ENCODE assay signal across 14 cellular contexts in genomic region chr1:203677771-203678170, GRCh38. TPM values are rescaled to one million over a fixed set of nuclear protein-coding genes. Genes with fewer than 3 reads are reported as not detected.
DNase-seq lines count a peak whose midpoint lies in the region; ATAC-seq and TF ChIP-seq lines count a peak whose summit lies in the region.
"Had no signal": no experiment of that assay in that cellular context is flagged by ENCODE, and none has a peak within 500 bp of the region (broad histone marks: within the 10 kb centered on the region; RNA-seq: fewer than 3 reads in every experiment).

No MANE protein-coding gene starts in this region.

- ATAC-seq in foreskin keratinocyte, result no peak

- H4K20me1 ChIP-seq in Loucy (ENCODE audit: insufficient read depth, low read length, poor library complexity, severe bottlenecking) (peaks cover 15% of the 10 kb centered on the region), neural progenitor cell (ENCODE audit: low read depth) (peaks cover 24% of the 10 kb centered on the region)

- H3K27me3 Mint-ChIP-seq in CD8-positive, alpha-beta memory T cell, result no peaks in the 10 kb centered on the region
- H3K27me3 Mint-ChIP-seq in neural progenitor cell (ENCODE audit: insufficient read depth, low read depth), result peaks cover 2% of the 10 kb centered on the region
- no peaks in the 10 kb centered on the region for H3K27me3 Mint-ChIP-seq in activated naive CD4-positive, alpha-beta T cell treated with anti-CD3 and anti-CD28 coated beads, Interleukin-2, amount 10 ng/mL, durations not matched to agents 7 days and 5 days
- H3K27me3 Mint-ChIP-seq: B cell, type B pancreatic cell had no signal

- TF ChIP-seq CTCF in Loucy (conservative IDR thresholded peaks at IDR 0.05; ENCODE audit: low read length) (no peak), foreskin keratinocyte (conservative IDR thresholded peaks at IDR 0.05) (no peak), neural progenitor cell (IDR thresholded peaks at IDR 0.05) (no peak)

- peaks cover 5 to 32% (median 8%) of the 10 kb centered on the region in 3 donors for H3K36me3 Mint-ChIP-seq in CD8-positive, alpha-beta memory T cell
- peaks cover 12% of the 10 kb centered on the region for H3K36me3 Mint-ChIP-seq in neural progenitor cell
- peaks cover 37% of the 10 kb centered on the region for H3K36me3 Mint-ChIP-seq in activated naive CD4-positive, alpha-beta T cell treated with anti-CD3 and anti-CD28 coated beads, Interleukin-2, amount 10 ng/mL, durations not matched to agents 7 days and 5 days

- H3K9me2 ChIP-seq in Loucy (replicated peaks; ENCODE audit: low read depth, low read length), result no peaks in the 10 kb centered on the region

- peaks cover 78% of the 10 kb centered on the region for H3K4me1 ChIP-seq in CD8-positive, alpha-beta memory T cell (ENCODE audit: insufficient read depth, low read length)
- H3K4me1 ChIP-seq in Loucy (ENCODE audit: insufficient read depth, low read length, poor library complexity, severe bottlenecking), result peaks cover 56% of the 10 kb centered on the region
- H3K4me1 ChIP-seq in foreskin keratinocyte, result peaks cover 15% of the 10 kb centered on the region
- H3K4me1 ChIP-seq in neural progenitor cell, result peaks cover 18% of the 10 kb centered on the region

- H3K9me3 Mint-ChIP-seq in CD8-positive, alpha-beta memory T cell, result no peaks in the 10 kb centered on the region
- no peaks in the 10 kb centered on the region for H3K9me3 Mint-ChIP-seq in neural progenitor cell
- no peaks in the 10 kb centered on the region for H3K9me3 Mint-ChIP-seq in activated naive CD4-positive, alpha-beta T cell treated with anti-CD3 and anti-CD28 coated beads, Interleukin-2, amount 10 ng/mL, durations not matched to agents 7 days and 5 days

- POLR2A ChIA-PET in CD8-positive, alpha-beta memory T cell (lab: Charles Lee), result no interaction called here

- no peak overlapping the region for H2AFZ ChIP-seq in Loucy (ENCODE audit: low read length)
- H2AFZ ChIP-seq in neural progenitor cell (replicated peaks), result no peak overlapping the region

- CTCF ChIA-PET in CD8-positive, alpha-beta memory T cell (lab: Charles Lee), result interaction anchor here (1.5 to 2.1 kb wide), 2 partner anchors 23 to 52 kb away, joined by 4 to 6 read pairs; partner anchors contain the start of gene ATP2B4
- CTCF ChIA-PET in activated naive CD4-positive, alpha-beta T cell treated with anti-CD3 and anti-CD28 coated beads, Interleukin-2, amount 10 ng/mL, durations not matched to agents 7 days and 5 days (lab: Charles Lee), result interaction anchor here (1.4 kb wide), 1 partner anchor 50 kb away, joined by 3 read pairs; no protein-coding TSS in a partner anchor

- H3K79me2 ChIP-seq in Loucy (ENCODE audit: insufficient read depth, low read length), result peaks cover 86% of the 10 kb centered on the region
- H3K79me2 ChIP-seq in neural progenitor cell (ENCODE audit: low read depth), result peaks cover 8% of the 10 kb centered on the region

- H3F3A ChIP-seq in Loucy (ENCODE audit: low read depth) (peaks cover 13% of the 10 kb centered on the region), neural progenitor cell (ENCODE audit: low read depth) (no peaks in the 10 kb centered on the region)

- H3K27ac ChIP-seq in CD8-positive, alpha-beta memory T cell (ENCODE audit: low read depth, low read length), result no peak overlapping the region
- H3K27ac ChIP-seq in foreskin keratinocyte (peak overlapping the region; percentile 57), neural progenitor cell (no peak overlapping the region)

- H3K4me3 ChIP-seq in CD8-positive, alpha-beta memory T cell (ENCODE audit: low read length), result no peak overlapping the region
- H3K4me3 ChIP-seq in Loucy (ENCODE audit: low read length, poor library complexity, severe bottlenecking) (no peak overlapping the region), neural progenitor cell (no peak overlapping the region), MG63 (no peak overlapping the region)

- no peak overlapping the region for H3K4me2 ChIP-seq in Loucy (ENCODE audit: low read depth, low read length, poor library complexity, severe bottlenecking)
- H3K4me2 ChIP-seq in neural progenitor cell, result no peak overlapping the region

- no peaks in the 10 kb centered on the region for H3K9me3 ChIP-seq in CD8-positive, alpha-beta memory T cell (ENCODE audit: low read length)
- H3K9me3 ChIP-seq in Loucy (ENCODE audit: insufficient read depth, low read depth, low read length), result no peaks in the 10 kb centered on the region
- no peaks in the 10 kb centered on the region for H3K9me3 ChIP-seq in neural progenitor cell (ENCODE audit: low read depth)
- no peaks in the 10 kb centered on the region for H3K9me3 ChIP-seq in MG63

- H3K36me3 ChIP-seq in CD8-positive, alpha-beta memory T cell (ENCODE audit: insufficient read depth, low read length), result peaks cover 5% of the 10 kb centered on the region
- H3K36me3 ChIP-seq in Loucy (ENCODE audit: insufficient read depth, low read length), result peaks cover 57% of the 10 kb centered on the region; the same call in 1 of the 2 replicates
- no peaks in the 10 kb centered on the region for H3K36me3 ChIP-seq in neural progenitor cell
- peaks cover 68% of the 10 kb centered on the region for H3K36me3 ChIP-seq in MG63

- peak overlapping the region in 1 of 7 donors; percentile 80 for H3K4me3 Mint-ChIP-seq in CD8-positive, alpha-beta memory T cell
- no peak overlapping the region for H3K4me3 Mint-ChIP-seq in neural progenitor cell
- H3K4me3 Mint-ChIP-seq in activated naive CD4-positive, alpha-beta T cell treated with anti-CD3 and anti-CD28 coated beads, Interleukin-2, amount 10 ng/mL, durations not matched to agents 7 days and 5 days, result no peak overlapping the region
- H3K4me3 Mint-ChIP-seq: B cell, type B pancreatic cell had no signal

- DNase-seq in CD8-positive, alpha-beta memory T cell, result no peak
- no peak for DNase-seq in foreskin keratinocyte
- DNase-seq in neural progenitor cell (ENCODE audit: low spot score), result peak; percentile 34
- no peak for DNase-seq in MG63
- DNase-seq in NOMO-1 treated with dmso at 0.1 percent for 144 hours (lab: John Stamatoyannopoulos, UW; ENCODE audit: unreplicated experiment), result no peak
- no peak for DNase-seq in KG1 (lab: John Stamatoyannopoulos, UW)
- DNase-seq in activated naive CD4-positive, alpha-beta T cell treated with anti-CD3 and anti-CD28 coated beads, Interleukin-2, amount 10 ng/mL, durations not matched to agents 7 days and 5 days, result no peak
- DNase-seq: activated naive CD4-positive, alpha-beta T cell; DMS53; NCI-H2029; NCI-H510A treated with DMSO at 0.1 percent for 48 hours had no signal

- peak overlapping the region in 6 of 8 donors; percentile 57 to 99 (median 88) for H3K27ac Mint-ChIP-seq in CD8-positive, alpha-beta memory T cell
- H3K27ac Mint-ChIP-seq in neural progenitor cell, result peak overlapping the region; percentile 90
- no peak overlapping the region for H3K27ac Mint-ChIP-seq in activated naive CD4-positive, alpha-beta T cell treated with anti-CD3 and anti-CD28 coated beads, Interleukin-2, amount 10 ng/mL, durations not matched to agents 7 days and 5 days
- H3K27ac Mint-ChIP-seq: B cell, type B pancreatic cell had no signal

- H3K9ac ChIP-seq in Loucy (ENCODE audit: low read depth, low read length, poor library complexity, severe bottlenecking) (peak overlapping the region; percentile 27), neural progenitor cell (no peak overlapping the region)

- peaks cover 61 to 89% (median 73%) of the 10 kb centered on the region in 3 donors for H3K4me1 Mint-ChIP-seq in CD8-positive, alpha-beta memory T cell
- H3K4me1 Mint-ChIP-seq in neural progenitor cell, result peaks cover 61% of the 10 kb centered on the region
- peaks cover 70% of the 10 kb centered on the region for H3K4me1 Mint-ChIP-seq in activated naive CD4-positive, alpha-beta T cell treated with anti-CD3 and anti-CD28 coated beads, Interleukin-2, amount 10 ng/mL, durations not matched to agents 7 days and 5 days

- no peaks in the 10 kb centered on the region for H3K27me3 ChIP-seq in CD8-positive, alpha-beta memory T cell (ENCODE audit: insufficient read depth, low read length, poor library complexity, severe bottlenecking)
- H3K27me3 ChIP-seq in Loucy (ENCODE audit: insufficient read depth, low read length, poor library complexity, severe bottlenecking), result no peaks in the 10 kb centered on the region
- H3K27me3 ChIP-seq in foreskin keratinocyte, result no peaks in the 10 kb centered on the region
- no peaks in the 10 kb centered on the region for H3K27me3 ChIP-seq in neural progenitor cell
- no peaks in the 10 kb centered on the region for H3K27me3 ChIP-seq in MG63

RNA-seq across cellular contexts. Expression of gene ATP2B4, which starts 51.1 kb away (rescaled TPM):
- total RNA-seq in CD8-positive, alpha-beta memory T cell, result 10 to 100 TPM; 26.8 to 28.9 TPM
- polyA plus RNA-seq in CD8-positive, alpha-beta memory T cell, result 37.7 TPM
- total RNA-seq in foreskin keratinocyte, result 71.9 and 82.3 TPM in 2 replicates
- 21.2 and 22.1 TPM in 2 replicates for polyA plus RNA-seq in foreskin keratinocyte
- 39.6 and 39.8 TPM in 2 replicates for total RNA-seq in neural progenitor cell (ENCODE audit: low replicate concordance)
- total RNA-seq in MG63 (2014; rRNA removed; shearing (Covaris generic); ENCODE audit: low replicate concordance), result 37.6 and 43.6 TPM in 2 replicates
